In genomic region chr1:64798857-64799256, GRCh38 we compare ENCODE assay signal across 22 cellular contexts.
"Had no signal": no experiment of that assay in that cellular context is flagged by ENCODE, and none has a peak within 500 bp of the region (broad histone marks: within the 10 kb centered on the region; RNA-seq: fewer than 3 reads in every experiment).

No MANE protein-coding gene starts in this region.

- H3K36me3 ChIP-seq: esophagus muscularis mucosa, gastroesophageal sphincter, heart left ventricle, left lung, lower lobe of right lung had no signal

- H3K4me3 ChIP-seq: coronary artery, dorsolateral prefrontal cortex, esophagus muscularis mucosa, gastroesophageal sphincter, heart left ventricle, hepatocyte, left lung, lower lobe of right lung had no signal

- H3K27ac ChIP-seq: coronary artery, dorsolateral prefrontal cortex, esophagus muscularis mucosa, foreskin keratinocyte, gastroesophageal sphincter, heart left ventricle, hepatocyte, left lung, lower lobe of right lung had no signal

- H3K27me3 ChIP-seq: dorsolateral prefrontal cortex, esophagus muscularis mucosa, foreskin keratinocyte, gastroesophageal sphincter, heart left ventricle, hepatocyte, left lung had no signal

- FAIRE-seq: endothelial cell of umbilical vein, frontal cortex, kidney had no signal

- DNase-seq: dermis blood vessel endothelial cell; dorsolateral prefrontal cortex; effector CD4-positive, alpha-beta T cell; effector memory CD4-positive, alpha-beta T cell; foreskin keratinocyte; heart left ventricle; hypothalamus; immature natural killer cell; islet precursor cell; kidney; kidney glomerular epithelial cell; left lung; left ventricle myocardium superior; lower lobe of right lung; mesenchymal stem cell; naive thymus-derived CD4-positive, alpha-beta T cell had no signal

- H3K4me1 ChIP-seq: esophagus muscularis mucosa, foreskin keratinocyte, gastroesophageal sphincter, heart left ventricle, left lung, lower lobe of right lung had no signal

- ATAC-seq: foreskin keratinocyte; gastroesophageal sphincter; heart left ventricle; left lung; left ventricle myocardium superior; lower lobe of right lung; naive thymus-derived CD4-positive, alpha-beta T cell had no signal

- H3K9me3 ChIP-seq: esophagus muscularis mucosa, gastroesophageal sphincter, left lung, lower lobe of right lung had no signal
